Comparison of ENCODE assay signal across 8 cellular contexts in genomic region chr17:80454557-80455327, GRCh38. TPM values are rescaled to one million over a fixed set of nuclear protein-coding genes. Genes with fewer than 3 reads are reported as not detected.
DNase-seq lines count a peak whose midpoint lies in the region; TF ChIP-seq lines count a peak whose summit lies in the region.

No MANE protein-coding gene starts in this region.

- H3K36me3 Mint-ChIP-seq in HFFc6 (ENCODE audit: low read depth), result no peaks in the 10 kb centered on the region; the same call in 1 of the 2 replicates

- H3K4me1 Mint-ChIP-seq in HFFc6 (ENCODE audit: low read depth), result peaks cover 25% of the 10 kb centered on the region

- DNase-seq in GM04504 (ENCODE audit: low read depth) (peak; percentile 92), HFFc6 (peak; percentile 94), NAMALWA (ENCODE audit: low spot score) (peak; percentile 95), SK-MEL-5 (ENCODE audit: low read depth, low spot score) (peak; percentile 99), globus pallidus (ENCODE audit: low spot score) (peak; percentile 94), nucleus accumbens (lab: John Stamatoyannopoulos, UW) (peak; percentile 46 to 98 (median 93)), suprapubic skin (ENCODE audit: low spot score in 2 of 2) (peak; percentile 95 to 98)
- DNase-seq in activated naive CD4-positive, alpha-beta T cell treated with anti-CD3 and anti-CD28 coated beads, Interleukin-2, amount 50 U/mL, for 16 hours, result peak; percentile 96

- no peaks in the 10 kb centered on the region for H3K9me3 Mint-ChIP-seq in HFFc6

- TF ChIP-seq CTCF in HFFc6 (IDR thresholded peaks at IDR 0.05), result no peak
- no peak for TF ChIP-seq CTCF in suprapubic skin (IDR thresholded peaks at IDR 0.05)

- TF ChIP-seq POLR2A in suprapubic skin (IDR thresholded peaks at IDR 0.05), result peak in 1 of 2 donors; percentile 82

- no peaks in the 10 kb centered on the region for H3K27me3 ChIP-seq in suprapubic skin

- peak overlapping the region; percentile 90 for H3K27ac ChIP-seq in suprapubic skin

- no peaks in the 10 kb centered on the region for H3K36me3 ChIP-seq in suprapubic skin

- H3K27ac Mint-ChIP-seq in HFFc6, result peak overlapping the region; percentile 98

- peak overlapping the region; percentile 93 for H3K4me3 Mint-ChIP-seq in HFFc6

- WGBS in suprapubic skin, result 0% methylated on average over 58 of the region's 87 CpGs

- no peaks in the 10 kb centered on the region for H3K9me3 ChIP-seq in suprapubic skin

- peaks cover 32% of the 10 kb centered on the region for H3K4me1 ChIP-seq in suprapubic skin

- H3K27me3 Mint-ChIP-seq in HFFc6 (ENCODE audit: insufficient read depth), result peaks cover 14% of the 10 kb centered on the region

- in situ Hi-C loops in SK-MEL-5 (cut with HindIII; ENCODE audit: low pct_unique_long_range_greater_than_20kb, low sequenced_read_pairs), result no loop called here

- peak overlapping the region; percentile 60 for H3K4me3 ChIP-seq in suprapubic skin

- no peak for TF ChIP-seq EP300 in suprapubic skin (IDR thresholded peaks at IDR 0.05)

RNA-seq across cellular contexts. Expression of gene NPTX1, which starts 21.7 kb away (rescaled TPM):
- 1 to 10 TPM in 4 of 6 experiments, under 1 TPM in 2; 0.26 to 2.9 (median 2.6) TPM for total RNA-seq in HFFc6 (2021; fragmentation: NEBNext Ultra II Directional; extraction: Animal tissue kit (Norgen Biotek cat#: 25700))
- 0.18 and 0.29 TPM in 2 replicates for total RNA-seq in SK-MEL-5 (2014; rRNA removed; shearing (Covaris generic))
- 2.2 and 2.7 TPM in 2 replicates for polyA plus RNA-seq in SK-MEL-5 (2015; cell fraction: cytosol; rRNA removed)
- polyA plus RNA-seq in SK-MEL-5 (2015; cell fraction: nucleus; rRNA removed), result 0.58 and 2.0 TPM in 2 replicates
- 1 to 10 TPM in 3 of 4 donors, under 1 TPM in 1; 0.72 to 4.2 (median 3.7) TPM for total RNA-seq in suprapubic skin

RNA-seq across cellular contexts. Expression of gene ENDOV, which starts 39.8 kb away (rescaled TPM):
- total RNA-seq in HFFc6 (2021; fragmentation: NEBNext Ultra II Directional; extraction: Animal tissue kit (Norgen Biotek cat#: 25700)), result 10 to 100 TPM; 11.7 to 17.3 (median 13.7) TPM
- total RNA-seq in SK-MEL-5 (2014; rRNA removed; shearing (Covaris generic)), result 13.9 and 15.0 TPM in 2 replicates
- 20.7 and 25.8 TPM in 2 replicates for polyA plus RNA-seq in SK-MEL-5 (2015; cell fraction: cytosol; rRNA removed)
- polyA plus RNA-seq in SK-MEL-5 (2015; cell fraction: nucleus; rRNA removed), result 57.7 and 79.1 TPM in 2 replicates
- total RNA-seq in suprapubic skin, result 10 to 100 TPM; 17.1 to 47.8 (median 19.3) TPM

Comparison
In these comparisons a context has a peak if more than half of its experiments do, and no peak if none do; other contexts are left out.
1. Peak in every context shown above with its lines: DNase-seq, H3K4me3 ChIP-seq and H3K27ac ChIP-seq.